In genomic region chr13:34899888-34900287, GRCh38 we compare ENCODE assay signal across 19 cellular contexts. TPM values are rescaled to one million over a fixed set of nuclear protein-coding genes. Genes with fewer than 3 reads are reported as not detected.
DNase-seq lines count a peak whose midpoint lies in the region; ATAC-seq, FAIRE-seq and TF ChIP-seq lines count a peak whose summit lies in the region.
"Had no signal": no experiment of that assay in that cellular context is flagged by ENCODE, and none has a peak within 500 bp of the region (broad histone marks: within the 10 kb centered on the region; RNA-seq: fewer than 3 reads in every experiment).

No MANE protein-coding gene starts in this region.

- H3K14ac ChIP-seq in H9 (ENCODE audit: insufficient read depth, low read length) (no peak overlapping the region), trophoblast cell (ENCODE audit: low read length) (no peak overlapping the region)

- no peak overlapping the region for H2BK120ac ChIP-seq in H9 (ENCODE audit: low read depth, low read length, poor library complexity, severe bottlenecking)
- no peak overlapping the region for H2BK120ac ChIP-seq in mesendoderm (ENCODE audit: low read depth, low read length)
- H2BK120ac ChIP-seq in trophoblast cell (ENCODE audit: insufficient read depth, low read length, poor library complexity) = no peak overlapping the region

- H3K9me3 Mint-ChIP-seq in H9 = no peaks in the 10 kb centered on the region; a peak in 1 of 5 replicates
- H3K9me3 Mint-ChIP-seq: IgD-negative memory B cell had no signal

- no peak overlapping the region for H4K8ac ChIP-seq in H9 (replicated peaks; ENCODE audit: insufficient read length, low read depth, low read length)
- no peak overlapping the region for H4K8ac ChIP-seq in mesendoderm (ENCODE audit: low read depth, low read length)
- no peak overlapping the region for H4K8ac ChIP-seq in trophoblast cell (ENCODE audit: low read depth, low read length)

- 0 out of 7 replicates have a peak, but pooled peaks cover 0 to 2% (median 0%) of the 10 kb centered on the region in 3 experiments for H3K36me3 Mint-ChIP-seq in H9 (ENCODE audit: insufficient read depth in 1 of 3, low read depth in 3 of 3)
- H3K36me3 Mint-ChIP-seq: CD14-positive monocyte, IgD-negative memory B cell had no signal

- H3K23me2 ChIP-seq in H9 (ENCODE audit: insufficient read length, low read depth, low read length, poor library complexity, severe bottlenecking) = peaks cover 3% of the 10 kb centered on the region

- H2AFZ ChIP-seq in H9 (ENCODE audit: low read length) (no peak overlapping the region), GM23248 (no peak overlapping the region), trophoblast cell (ENCODE audit: insufficient read depth, low read length, poor library complexity) (no peak overlapping the region)

- H3K4me1 ChIP-seq in H9 (ENCODE audit: insufficient read depth, low read length) (peaks cover 3% of the 10 kb centered on the region; the same call in 1 of the 2 replicates), NT2/D1 (ENCODE audit: insufficient read depth, insufficient read length) (no peaks in the 10 kb centered on the region), iPS-15b (ENCODE audit: control insufficient read depth, insufficient read depth, low read length) (peaks cover 35% of the 10 kb centered on the region), mesendoderm (ENCODE audit: control insufficient read depth, low read depth, low read length) (peaks cover 8% of the 10 kb centered on the region), GM23248 (ENCODE audit: insufficient read depth) (no peaks in the 10 kb centered on the region), trophoblast cell (ENCODE audit: control insufficient read depth in 1 of 2, insufficient read depth in 2 of 2, low read length in 2 of 2) (no peaks in the 10 kb centered on the region)
- H3K4me1 ChIP-seq: BLaER1 had no signal

- peak overlapping the region; percentile 4 to 42; a peak in 3 of 5 replicates for H3K4me3 Mint-ChIP-seq in H9
- H3K4me3 Mint-ChIP-seq: CD14-positive monocyte; CD4-positive, alpha-beta memory T cell; IgD-negative memory B cell had no signal

- no peak for FAIRE-seq in GM12892 (lab: Jason Lieb, UNC)
- FAIRE-seq: HepG2 had no signal

- H2BK15ac ChIP-seq in H9 (ENCODE audit: low read depth, low read length) (no peak overlapping the region), mesendoderm (replicated peaks; ENCODE audit: low read depth) (no peak overlapping the region)

- peaks cover 60 to 61% of the 10 kb centered on the region in 2 experiments for H3K4me1 Mint-ChIP-seq in H9
- H3K4me1 Mint-ChIP-seq: CD14-positive monocyte; CD4-positive, alpha-beta memory T cell; IgD-negative memory B cell had no signal

- no peaks in the 10 kb centered on the region for H3K27me3 ChIP-seq in H9 (ENCODE audit: insufficient read depth, low read length)
- no peaks in the 10 kb centered on the region for H3K27me3 ChIP-seq in NT2/D1 (ENCODE audit: insufficient read depth, insufficient read length)
- peaks cover 14% of the 10 kb centered on the region for H3K27me3 ChIP-seq in iPS-15b (ENCODE audit: control insufficient read depth, insufficient read depth, low read length)
- H3K27me3 ChIP-seq in mesendoderm (ENCODE audit: insufficient read depth, low read length, poor library complexity) = no peaks in the 10 kb centered on the region
- H3K27me3 ChIP-seq in GM23248 (replicated peaks; ENCODE audit: insufficient read depth) = no peaks in the 10 kb centered on the region
- no peaks in the 10 kb centered on the region for H3K27me3 ChIP-seq in trophoblast cell (ENCODE audit: insufficient read depth, low read length)
- H3K27me3 ChIP-seq: BLaER1 had no signal

- no peak for DNase-seq in H9
- no peak for DNase-seq in NT2/D1 (ENCODE audit: low read depth, low spot score)
- DNase-seq in mesendoderm = peak; percentile 11
- DNase-seq in GM23248 = no peak
- no peak for DNase-seq in trophoblast cell
- no peak for DNase-seq in GM12892 (ENCODE audit: insufficient read length)
- DNase-seq: 8988T; CD4-positive, alpha-beta memory T cell; DMS153; DMS79; GDM1; KBM-7 had no signal

- no peaks in the 10 kb centered on the region for H3K9me2 ChIP-seq in GM23248 (ENCODE audit: insufficient read depth)

- H3K4ac ChIP-seq in H9 (ENCODE audit: low read depth, low read length) (no peak overlapping the region), mesendoderm (ENCODE audit: low read depth, low read length) (no peak overlapping the region), trophoblast cell (ENCODE audit: low read depth, low read length) (no peak overlapping the region)

- H3K56ac ChIP-seq in H9 (ENCODE audit: insufficient read length, low read depth, low read length) (no peak overlapping the region), mesendoderm (ENCODE audit: low read length) (peak overlapping the region; percentile 40)

- no CpG with 5 or more reads among the region's 6 CpGs for WGBS in H9 (ENCODE audit: extremely low coverage, insufficient read length, low lambda C conversion rate)
- no CpG with 5 or more reads among the region's 6 CpGs for WGBS in mesendoderm (ENCODE audit: extremely low coverage, insufficient coverage, low lambda C conversion rate)
- 56 to 57% methylated on average over 6 of the region's 6 CpGs for whole genome bisulfite sequencing in GM23248 (ENCODE audit: low coverage in 1 of 2, low lambda C conversion rate in 2 of 2, missing lambda C conversion rate in 2 of 2), 2 experiments
- WGBS in trophoblast cell (ENCODE audit: extremely low coverage, insufficient coverage, insufficient read length) = no CpG with 5 or more reads among the region's 6 CpGs

- no peak overlapping the region for H2BK20ac ChIP-seq in H9 (ENCODE audit: low read depth, low read length, poor library complexity, severe bottlenecking)

- no peak overlapping the region for H2AK5ac ChIP-seq in H9 (ENCODE audit: insufficient read length, low read length)
- H2AK5ac ChIP-seq in mesendoderm (ENCODE audit: low read length) = no peak overlapping the region
- H2AK5ac ChIP-seq in trophoblast cell (ENCODE audit: low read length) = no peak overlapping the region

- H3K4me3 ChIP-seq in NT2/D1 (ENCODE audit: insufficient read length, low read depth) (no peak overlapping the region), iPS-15b (ENCODE audit: low read depth, low read length) (peak overlapping the region; percentile 14), mesendoderm (ENCODE audit: low read length) (no peak overlapping the region), GM23248 (no peak overlapping the region), trophoblast cell (ENCODE audit: low read depth, low read length) (no peak overlapping the region)
- H3K4me3 ChIP-seq: BLaER1 had no signal

- H4K91ac ChIP-seq in H9 (ENCODE audit: insufficient read length, low read depth, low read length) (no peak overlapping the region), trophoblast cell (ENCODE audit: low read depth, low read length) (no peak overlapping the region)

- in situ Hi-C loops in GM23248 (cut with MboI) = no loop called here

- TF ChIP-seq CTCF in H9 (conservative IDR thresholded peaks at IDR 0.05) = no peak

- ATAC-seq in HG03039 (IDR thresholded peaks at IDR 0.05; ENCODE audit: unreplicated experiment) = no peak
- ATAC-seq: HepG2 had no signal

- H3K9ac ChIP-seq in H9 (ENCODE audit: extremely low read depth, insufficient read length, low read length) (no peak overlapping the region), NT2/D1 (ENCODE audit: insufficient read length, low read depth) (peak overlapping the region; percentile 42), iPS-15b (ENCODE audit: low read depth, low read length) (no peak overlapping the region), mesendoderm (ENCODE audit: low read length) (no peak overlapping the region), GM23248 (no peak overlapping the region), trophoblast cell (ENCODE audit: low read length) (no peak overlapping the region)
- H3K9ac ChIP-seq: BLaER1 had no signal

- H4K20me1 ChIP-seq in H9 (ENCODE audit: control insufficient read depth, insufficient read depth, insufficient read length) (no peaks in the 10 kb centered on the region), GM23248 (ENCODE audit: insufficient read depth) (no peaks in the 10 kb centered on the region)
- H4K20me1 ChIP-seq: BLaER1 had no signal

- H3K27ac Mint-ChIP-seq in H9 = peak overlapping the region; percentile 83 to 96 (median 89); a peak in 6 of 7 replicates
- H3K27ac Mint-ChIP-seq: CD14-positive monocyte, IgD-negative memory B cell had no signal

- H3T11ph ChIP-seq in H9 (ENCODE audit: low read length) = no peak overlapping the region

- H3K27ac ChIP-seq in H9 (ENCODE audit: insufficient read length, low read depth, low read length) (no peak overlapping the region), mesendoderm (ENCODE audit: low read depth, low read length) (peak overlapping the region; percentile 15), GM23248 (no peak overlapping the region), trophoblast cell (ENCODE audit: low read depth, low read length) (no peak overlapping the region)
- H3K27ac ChIP-seq: BLaER1 had no signal

- H3F3A ChIP-seq in GM23248 (ENCODE audit: insufficient read depth) = no peaks in the 10 kb centered on the region

- no peak for TF ChIP-seq POLR2A in GM12892 (IDR thresholded peaks at IDR 0.05; ENCODE audit: low read depth, low read length)

- H3K79me1 ChIP-seq in H9 (ENCODE audit: insufficient read depth, low read depth, low read length, poor library complexity, severe bottlenecking) (no peaks in the 10 kb centered on the region), mesendoderm (ENCODE audit: low read length) (no peaks in the 10 kb centered on the region), trophoblast cell (ENCODE audit: low read length) (no peaks in the 10 kb centered on the region)

- H2BK5ac ChIP-seq in H9 (ENCODE audit: insufficient read length, low read length) (no peak overlapping the region), mesendoderm (ENCODE audit: low read length) (peak overlapping the region; percentile 49), trophoblast cell (ENCODE audit: low read depth, low read length, poor library complexity) (no peak overlapping the region)

- H4K12ac ChIP-seq in trophoblast cell (ENCODE audit: low read depth, low read length) = no peak overlapping the region

- H3K18ac ChIP-seq in H9 (ENCODE audit: insufficient read length, low read depth, low read length) (no peak overlapping the region), mesendoderm (ENCODE audit: low read length) (peak overlapping the region; percentile 39), trophoblast cell (ENCODE audit: low read length) (no peak overlapping the region)

- H3K27me3 Mint-ChIP-seq in H9 (ENCODE audit: low read depth) = peaks cover 2% of the 10 kb centered on the region; the same call in 1 of the 2 replicates

- H3K23ac ChIP-seq in H9 (ENCODE audit: insufficient read length, low read depth, low read length) (no peak overlapping the region), mesendoderm (ENCODE audit: low read length) (no peak overlapping the region), trophoblast cell (ENCODE audit: low read length) (no peak overlapping the region)

- H4K5ac ChIP-seq in H9 (ENCODE audit: insufficient read length, low read depth, low read length) (no peak overlapping the region), mesendoderm (ENCODE audit: low read length) (no peak overlapping the region)

- H3K36me3 ChIP-seq in NT2/D1 (ENCODE audit: insufficient read depth, insufficient read length, low read length) (no peaks in the 10 kb centered on the region), iPS-15b (ENCODE audit: control insufficient read depth, insufficient read depth, low read length) (no peaks in the 10 kb centered on the region), mesendoderm (ENCODE audit: control insufficient read depth, insufficient read depth, low read length) (no peaks in the 10 kb centered on the region), GM23248 (ENCODE audit: low read depth) (no peaks in the 10 kb centered on the region), trophoblast cell (ENCODE audit: control insufficient read depth in 1 of 2, insufficient read depth in 2 of 2, low read length in 2 of 2) (no peaks in the 10 kb centered on the region)
- H3K36me3 ChIP-seq: BLaER1 had no signal

- no peak overlapping the region for H2BK12ac ChIP-seq in H9 (ENCODE audit: insufficient read length, low read depth, low read length)
- H2BK12ac ChIP-seq in trophoblast cell (ENCODE audit: low read length) = no peak overlapping the region

- H3K79me2 ChIP-seq in H9 (ENCODE audit: insufficient read depth, low read length) (no peaks in the 10 kb centered on the region), mesendoderm (ENCODE audit: control insufficient read depth, insufficient read depth, low read length) (no peaks in the 10 kb centered on the region), GM23248 (ENCODE audit: insufficient read depth) (no peaks in the 10 kb centered on the region), trophoblast cell (ENCODE audit: control insufficient read depth, insufficient read depth, low read length, poor library complexity) (no peaks in the 10 kb centered on the region)

- H3K9me3 ChIP-seq in H9 (ENCODE audit: control insufficient read depth, low read depth, low read length) (no peaks in the 10 kb centered on the region), NT2/D1 (ENCODE audit: insufficient read depth, low read length) (no peaks in the 10 kb centered on the region), iPS-15b (ENCODE audit: control insufficient read depth, insufficient read depth, low read length) (no peaks in the 10 kb centered on the region), GM23248 (ENCODE audit: low read depth) (no peaks in the 10 kb centered on the region), trophoblast cell (ENCODE audit: insufficient read depth, low read depth, low read length) (no peaks in the 10 kb centered on the region)
- H3K9me3 ChIP-seq: BLaER1 had no signal

- H3K4me2 ChIP-seq in H9 (ENCODE audit: insufficient read depth, insufficient read length, low read length) = peak overlapping the region; percentile 44
- no peak overlapping the region for H3K4me2 ChIP-seq in mesendoderm (ENCODE audit: low read length)
- H3K4me2 ChIP-seq in GM23248 (ENCODE audit: unreplicated experiment) = no peak overlapping the region
- no peak overlapping the region for H3K4me2 ChIP-seq in trophoblast cell (ENCODE audit: low read length)
- H3K4me2 ChIP-seq: BLaER1 had no signal

RNA-seq across cellular contexts. Expression of gene NBEA, which starts 42.2 kb away (rescaled TPM):
- 16.3 and 17.3 TPM in 2 replicates for total RNA-seq in H9 (2021)
- 4.9 TPM for polyA plus RNA-seq in mesendoderm (2013, experiment 1 of 2)
- polyA plus RNA-seq in mesendoderm (2013, experiment 2 of 2) = 4.6 TPM
- total RNA-seq in GM23248 (2014; rRNA removed; shearing (Covaris generic)) = 3.7 and 5.7 TPM in 2 replicates
- 1.8 and 1.9 TPM in 2 replicates for polyA plus RNA-seq in GM23248 (2016; fragmentation: Nextera tagmentation; extraction: Ambion mirVana)
- 0.43 and 0.49 TPM in 2 replicates for polyA plus RNA-seq in trophoblast cell (2013)
- 0.19 TPM for polyA plus RNA-seq in GM12892 (2012; ENCODE audit: missing spikeins)
- total RNA-seq: HT-29 had no signal
